13 cellular contexts compared by ENCODE assay signal in the genomic region with DNA sequence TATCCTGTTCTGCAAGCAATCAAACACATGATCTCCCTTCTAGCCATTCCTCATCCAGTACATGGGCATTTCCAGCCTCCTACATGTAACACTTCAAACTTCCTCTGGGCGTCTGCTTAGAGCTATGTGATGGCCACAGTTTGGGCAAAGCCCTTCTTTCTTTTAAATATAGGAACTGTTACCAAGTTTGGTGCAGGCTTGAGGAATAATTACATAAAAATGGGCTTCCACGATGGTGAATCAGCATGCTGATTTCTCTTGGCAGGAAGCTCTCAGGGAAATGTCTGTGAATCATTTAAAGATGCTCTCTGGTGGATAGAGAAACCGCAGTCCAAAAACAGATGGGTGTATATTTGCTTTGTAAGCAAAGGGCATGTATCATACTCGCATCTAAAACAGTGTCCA.
DNase-seq lines count a peak whose midpoint lies in the region; TF ChIP-seq lines count a peak whose summit lies in the region.
"Had no signal": no experiment of that assay in that cellular context is flagged by ENCODE, and none has a peak within 500 bp of the region (broad histone marks: within the 10 kb centered on the region; RNA-seq: fewer than 3 reads in every experiment).

No MANE protein-coding gene starts in this region.

- DNase-seq in AG04450 (ENCODE audit: low read depth, low spot score), result peak; percentile 6
- peak; percentile 73 for DNase-seq in HS-27A (ENCODE audit: low read depth)
- peak; percentile 82 for DNase-seq in adipocyte (ENCODE audit: low read depth)
- peak; percentile 30 for DNase-seq in iPS-NIHi7 (ENCODE audit: extremely low spot score)
- no peak for DNase-seq in COLO668 (lab: John Stamatoyannopoulos, UW; ENCODE audit: unreplicated experiment)
- no peak for DNase-seq in activated effector memory CD4-positive, alpha-beta T cell treated with Interleukin-2 at 50 U/mL for 16 hours
- DNase-seq in SW 1271 (lab: John Stamatoyannopoulos, UW), result no peak
- no peak for DNase-seq in activated CD8-positive, alpha-beta memory T cell treated with anti-CD3 and anti-CD28 coated beads, Interleukin-2, amount 50 U/mL, for 4 hours
- DNase-seq: activated CD4-positive, CD25-positive, alpha-beta regulatory T cell; activated naive CD8-positive, alpha-beta T cell treated with anti-CD3 and anti-CD28 coated beads, Interleukin-2, amount 10 ng/mL, durations not matched to agents 7 days and 5 days; CD8-positive, alpha-beta memory T cell; NCI-H69; testis had no signal

- no peaks in the 10 kb centered on the region for H3K36me3 ChIP-seq in adipocyte (ENCODE audit: control insufficient read depth, insufficient read depth, low read length, severe bottlenecking)

- H3K27ac ChIP-seq in AG04450 (ENCODE audit: low read depth, low read length), result no peak overlapping the region
- H3K27ac ChIP-seq: testis had no signal

- H3K4me1 ChIP-seq in adipocyte (ENCODE audit: control insufficient read depth, insufficient read depth, low read length), result peaks cover 36% of the 10 kb centered on the region
- H3K4me1 ChIP-seq: testis had no signal

- H3K9ac ChIP-seq in adipocyte (ENCODE audit: low read length), result peak overlapping the region; percentile 5

- CTCF ChIA-PET in AG04450 (lab: Charles Lee), result interaction anchor here (0.6 to 0.7 kb wide), 2 partner anchors 17 to 1890 kb away, joined by 3 to 4 read pairs; no protein-coding TSS in a partner anchor

- no peak for TF ChIP-seq CTCF in AG04450 (IDR thresholded peaks at IDR 0.05; ENCODE audit: low read depth, low read length)

- H3K9me3 ChIP-seq in AG04450 (ENCODE audit: control insufficient read depth, insufficient read depth, low read length) (no peaks in the 10 kb centered on the region), adipocyte (ENCODE audit: control insufficient read depth, low read length) (no peaks in the 10 kb centered on the region)
- H3K9me3 ChIP-seq: testis had no signal

- H3K27me3 ChIP-seq in AG04450 (ENCODE audit: control insufficient read depth, insufficient read depth, low read length) (no peaks in the 10 kb centered on the region), adipocyte (replicated peaks; ENCODE audit: control insufficient read depth, insufficient read depth, low read length) (no peaks in the 10 kb centered on the region)
- H3K27me3 ChIP-seq: testis had no signal

- POLR2A ChIA-PET in AG04450 (lab: Yijun Ruan, JAX), result no interaction called here

- H3K4me3 ChIP-seq in AG04450 (ENCODE audit: low read depth, low read length) (no peak overlapping the region), adipocyte (ENCODE audit: low read length) (no peak overlapping the region)
- H3K4me3 ChIP-seq: testis had no signal

Comparison
In these comparisons a context has a peak if more than half of its experiments do, and no peak if none do; other contexts are left out.
1. DNase-seq: peak in AG04450 (single experiment), HS-27A (single experiment), adipocyte (single experiment) and iPS-NIHi7 (single experiment); none in COLO668 (single experiment), activated effector memory CD4-positive, alpha-beta T cell treated with Interleukin-2 at 50 U/mL for 16 hours (single experiment), SW 1271 (0 of 2) and activated CD8-positive, alpha-beta memory T cell treated with anti-CD3 and anti-CD28 coated beads, Interleukin-2, amount 50 U/mL, for 4 hours (single experiment).